ENCODE assay signal across 19 cellular contexts in genomic region chr10:11218395-11218794, GRCh38.
A peak's percentile ranks its signal among the peaks of the same experiment; 100 is the strongest.
DNase-seq lines count a peak whose midpoint lies in the region; ATAC-seq and TF ChIP-seq lines count a peak whose summit lies in the region.
"Had no signal": no experiment of that assay in that cellular context is flagged by ENCODE, and none has a peak within 500 bp of the region (broad histone marks: within the 10 kb centered on the region; RNA-seq: fewer than 3 reads in every experiment).

No MANE protein-coding gene starts in this region.

- H3K9me3 Mint-ChIP-seq in CD4-positive, CD25-positive, alpha-beta regulatory T cell = no peaks in the 10 kb centered on the region
- no peaks in the 10 kb centered on the region for H3K9me3 Mint-ChIP-seq in CD4-positive, alpha-beta T cell
- no peaks in the 10 kb centered on the region for H3K9me3 Mint-ChIP-seq in activated CD8-positive, alpha-beta T cell treated with anti-CD3 and anti-CD28 coated beads for 36 hours
- no peaks in the 10 kb centered on the region for H3K9me3 Mint-ChIP-seq in immature natural killer cell
- H3K9me3 Mint-ChIP-seq: WTC11 had no signal

- H3K4me1 ChIP-seq in CD4-positive, CD25-positive, alpha-beta regulatory T cell (ENCODE audit: control insufficient read depth, insufficient read depth, low read length, poor library complexity, severe bottlenecking) = peaks cover 60% of the 10 kb centered on the region
- H3K4me1 ChIP-seq: colonic mucosa had no signal

- H3K27me3 ChIP-seq in CD4-positive, CD25-positive, alpha-beta regulatory T cell (ENCODE audit: control insufficient read depth, insufficient read depth, low read length) = no peaks in the 10 kb centered on the region
- no peaks in the 10 kb centered on the region for H3K27me3 ChIP-seq in CD4-positive, alpha-beta T cell (ENCODE audit: control insufficient read depth, insufficient read depth, low read length)
- H3K27me3 ChIP-seq: colonic mucosa, MG63 had no signal

- peak; percentile 65 for ATAC-seq in CD4-positive, CD25-positive, alpha-beta regulatory T cell (ENCODE audit: low read depth in 2 of 2)
- no peak for ATAC-seq in CD4-positive, alpha-beta T cell (ENCODE audit: poor library complexity)
- peak; percentile 92 for ATAC-seq in activated CD8-positive, alpha-beta T cell treated with anti-CD3 and anti-CD28 coated beads for 36 hours
- ATAC-seq: HepG2, left cardiac atrium, WTC11 had no signal

- H3K9me3 ChIP-seq in CD4-positive, CD25-positive, alpha-beta regulatory T cell (ENCODE audit: control insufficient read depth in 2 of 2, low read length in 2 of 2) = no peaks in the 10 kb centered on the region
- H3K9me3 ChIP-seq in CD4-positive, alpha-beta T cell (ENCODE audit: control insufficient read depth, low read length) = no peaks in the 10 kb centered on the region
- H3K9me3 ChIP-seq: colonic mucosa, MG63, thoracic aorta had no signal

- H3K4me3 ChIP-seq in CD4-positive, CD25-positive, alpha-beta regulatory T cell (ENCODE audit: low read depth, low read length) = peak overlapping the region; percentile 33
- H3K4me3 ChIP-seq: colonic mucosa, GM23248, MG63, thoracic aorta had no signal

- TF ChIP-seq CTCF in CD4-positive, alpha-beta T cell (IDR thresholded peaks at IDR 0.05) = no peak
- no peak for TF ChIP-seq CTCF in activated CD8-positive, alpha-beta T cell treated with anti-CD3 and anti-CD28 coated beads for 36 hours (IDR thresholded peaks at IDR 0.05)

- H3K27ac Mint-ChIP-seq in CD4-positive, CD25-positive, alpha-beta regulatory T cell = peak overlapping the region; percentile 33 to 60 (median 50)
- H3K27ac Mint-ChIP-seq in CD4-positive, alpha-beta T cell = peak overlapping the region; percentile 81
- peak overlapping the region; percentile 97 for H3K27ac Mint-ChIP-seq in activated CD8-positive, alpha-beta T cell treated with anti-CD3 and anti-CD28 coated beads for 36 hours
- peak overlapping the region in 4 of 6 donors; percentile 80 to 96 (median 82) for H3K27ac Mint-ChIP-seq in immature natural killer cell
- H3K27ac Mint-ChIP-seq: B cell had no signal

- H3K4me3 Mint-ChIP-seq in CD4-positive, CD25-positive, alpha-beta regulatory T cell = peak overlapping the region in 3 of 4 donors; percentile 29 to 34 (median 29)
- H3K4me3 Mint-ChIP-seq in CD4-positive, alpha-beta T cell = no peak overlapping the region
- H3K4me3 Mint-ChIP-seq in activated CD8-positive, alpha-beta T cell treated with anti-CD3 and anti-CD28 coated beads for 36 hours = peak overlapping the region; percentile 28
- peak overlapping the region in 4 of 5 donors; percentile 1 to 30 (median 15) for H3K4me3 Mint-ChIP-seq in immature natural killer cell
- H3K4me3 Mint-ChIP-seq: B cell, WTC11 had no signal

- DNase-seq in CD4-positive, CD25-positive, alpha-beta regulatory T cell = peak in 1 of 3 donors; percentile 54
- no peak for DNase-seq in CD4-positive, alpha-beta T cell
- peak; percentile 76 for DNase-seq in activated CD8-positive, alpha-beta T cell treated with anti-CD3 and anti-CD28 coated beads for 36 hours
- no peak for DNase-seq in immature natural killer cell
- no peak for DNase-seq in dedifferentiated amniotic fluid mesenchymal stem cell (ENCODE audit: extremely low spot score)
- DNase-seq in SIG-M5 treated with dmso at 0.1 percent for 504 hours (lab: John Stamatoyannopoulos, UW; ENCODE audit: unreplicated experiment) = no peak
- DNase-seq in NCI-H2171 treated with DMSO at 0.1 percent for 48 hours (lab: John Stamatoyannopoulos, UW) = no peak
- DNase-seq: colonic mucosa, foreskin melanocyte, GDM1, GM23248, left cardiac atrium, MG63, NCI-H1694 treated with DMSO at 0.1 percent for 48 hours, retina had no signal

- peaks cover 63% of the 10 kb centered on the region for H3K36me3 Mint-ChIP-seq in CD4-positive, CD25-positive, alpha-beta regulatory T cell
- H3K36me3 Mint-ChIP-seq in CD4-positive, alpha-beta T cell (ENCODE audit: low read depth) = peaks cover 96% of the 10 kb centered on the region
- H3K36me3 Mint-ChIP-seq in activated CD8-positive, alpha-beta T cell treated with anti-CD3 and anti-CD28 coated beads for 36 hours (ENCODE audit: low read depth) = peaks cover 88% of the 10 kb centered on the region
- H3K36me3 Mint-ChIP-seq in immature natural killer cell = peaks cover 15 to 31% (median 19%) of the 10 kb centered on the region in 3 donors
- H3K36me3 Mint-ChIP-seq: WTC11 had no signal

- intact Hi-C loops in CD4-positive, alpha-beta T cell (cut with DNase I, micrococcal nuclease) = loop anchor here in 1 of 2 experiments (2.0 kb wide), 1 partner anchor 14 kb away; no protein-coding TSS in a partner anchor
- intact Hi-C loops in activated CD8-positive, alpha-beta T cell treated with anti-CD3 and anti-CD28 coated beads for 36 hours (cut with micrococcal nuclease) = no loop called here

- peak overlapping the region; percentile 56 for H3K27ac ChIP-seq in CD4-positive, CD25-positive, alpha-beta regulatory T cell (ENCODE audit: insufficient read depth, low read length, poor library complexity, severe bottlenecking)
- H3K27ac ChIP-seq in CD4-positive, alpha-beta T cell (ENCODE audit: low read depth, low read length) = peak overlapping the region; percentile 18
- H3K27ac ChIP-seq: colonic mucosa, GM23248, thoracic aorta had no signal

- POLR2A ChIA-PET in CD4-positive, alpha-beta T cell (lab: Charles Lee) = interaction anchor here (1.2 to 1.6 kb wide), 2 partner anchors 12 to 54 kb away, joined by 3 to 4 read pairs; no protein-coding TSS in a partner anchor
- POLR2A ChIA-PET in activated CD8-positive, alpha-beta T cell treated with anti-CD3 and anti-CD28 coated beads for 36 hours (lab: Charles Lee) = interaction anchor here (0.6 to 12.3 kb wide), 14 partner anchors 8 to 877 kb away, joined by 3 to 105 read pairs (median 8); no protein-coding TSS in a partner anchor

- CTCF ChIA-PET in CD4-positive, alpha-beta T cell (lab: Charles Lee) = interaction anchor here (1.6 to 3.2 kb wide), 3 partner anchors 8 to 18 kb away, joined by 5 to 10 read pairs (median 5); no protein-coding TSS in a partner anchor
- CTCF ChIA-PET in activated CD8-positive, alpha-beta T cell treated with anti-CD3 and anti-CD28 coated beads for 36 hours (lab: Charles Lee) = interaction anchor here (1.0 to 3.1 kb wide), 7 partner anchors 8 to 105 kb away, joined by 3 to 14 read pairs (median 4); no protein-coding TSS in a partner anchor

- peaks cover 60 to 89% (median 73%) of the 10 kb centered on the region in 4 donors for H3K4me1 Mint-ChIP-seq in CD4-positive, CD25-positive, alpha-beta regulatory T cell
- peaks cover 97% of the 10 kb centered on the region for H3K4me1 Mint-ChIP-seq in CD4-positive, alpha-beta T cell (ENCODE audit: low read depth)
- peaks cover 94% of the 10 kb centered on the region for H3K4me1 Mint-ChIP-seq in activated CD8-positive, alpha-beta T cell treated with anti-CD3 and anti-CD28 coated beads for 36 hours (ENCODE audit: low read depth)
- peaks cover 0 to 94% of the 10 kb centered on the region in 2 donors for H3K4me1 Mint-ChIP-seq in immature natural killer cell

- no peaks in the 10 kb centered on the region for H3K27me3 Mint-ChIP-seq in CD4-positive, CD25-positive, alpha-beta regulatory T cell
- H3K27me3 Mint-ChIP-seq in CD4-positive, alpha-beta T cell = no peaks in the 10 kb centered on the region
- H3K27me3 Mint-ChIP-seq in activated CD8-positive, alpha-beta T cell treated with anti-CD3 and anti-CD28 coated beads for 36 hours = no peaks in the 10 kb centered on the region
- H3K27me3 Mint-ChIP-seq in immature natural killer cell (ENCODE audit: low read depth in 3 of 3) = peaks cover 0 to 7% (median 6%) of the 10 kb centered on the region in 3 donors
- H3K27me3 Mint-ChIP-seq: B cell had no signal

- peaks cover 83% of the 10 kb centered on the region for H3K36me3 ChIP-seq in CD4-positive, CD25-positive, alpha-beta regulatory T cell (ENCODE audit: control insufficient read depth, insufficient read depth, low read length)
- H3K36me3 ChIP-seq: colonic mucosa, MG63, thoracic aorta had no signal
